Comparison of ENCODE assay signal across 22 cellular contexts in genomic region chr17:38339891-38340290, GRCh38.
"Had no signal": no experiment of that assay in that cellular context is flagged by ENCODE, and none has a peak within 500 bp of the region (broad histone marks: within the 10 kb centered on the region; RNA-seq: fewer than 3 reads in every experiment).

No MANE protein-coding gene starts in this region.

- H3K27ac ChIP-seq: PC-9, Peyer's patch, SJCRH30 had no signal

- DNase-seq: KBM-7; MV-4-11; NCI-H1048; NCI-H1105; NCI-H146; NCI-H1694 treated with DMSO at 0.1 percent for 48 hours; NCI-H1930; NCI-H2081; NCI-H2107; NCI-H2171; NCI-H226; NCI-H446; NCI-H510A; NCI-H524 treated with DMSO at 0.1 percent for 48 hours; NCI-H69; NCI-H774; NK-92 treated with Interleukin-12 subunit alpha and Interleukin-12 subunit beta, amount 100 ng/mL, for 24 hours; OCI-M1; PC-9; Peyer's patch; SHP77 treated with DMSO at 0.1 percent for 48 hours; SJCRH30 had no signal
